14 cellular contexts compared by ENCODE assay signal in the genomic region with DNA sequence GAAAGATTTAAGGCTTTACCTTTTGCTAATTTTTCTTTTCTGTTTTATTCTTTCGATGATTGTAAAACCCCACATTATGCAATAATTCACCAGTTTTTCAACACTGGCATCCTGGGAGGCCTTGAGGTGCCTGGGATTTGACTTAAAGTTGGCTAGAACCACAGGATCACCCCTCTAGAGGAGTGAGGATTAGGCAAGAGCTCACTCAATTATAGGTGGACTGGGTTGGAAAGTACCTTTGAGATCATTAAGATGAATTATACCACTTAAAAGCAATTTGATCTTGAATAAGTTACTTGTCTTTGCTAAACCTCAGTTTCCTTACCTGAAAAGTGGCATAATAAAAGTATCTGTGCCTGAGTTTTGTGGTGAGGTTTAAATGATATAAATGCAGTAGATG.
A peak's percentile ranks its signal among the peaks of the same experiment; 100 is the strongest.
DNase-seq lines count a peak whose midpoint lies in the region; ATAC-seq and TF ChIP-seq lines count a peak whose summit lies in the region.
"Had no signal": no experiment of that assay in that cellular context is flagged by ENCODE, and none has a peak within 500 bp of the region (broad histone marks: within the 10 kb centered on the region; RNA-seq: fewer than 3 reads in every experiment).

No MANE protein-coding gene starts in this region.

- no peak overlapping the region for H3K27ac Mint-ChIP-seq in naive thymus-derived CD4-positive, alpha-beta T cell
- H3K27ac Mint-ChIP-seq: HFFc6 had no signal

- no peak overlapping the region for H3K4me2 ChIP-seq in Loucy (ENCODE audit: low read depth, low read length, poor library complexity, severe bottlenecking)

- TF ChIP-seq CTCF in Loucy (conservative IDR thresholded peaks at IDR 0.05; ENCODE audit: low read length), result no peak

- H3K79me2 ChIP-seq in Loucy (ENCODE audit: insufficient read depth, low read length), result no peaks in the 10 kb centered on the region

- H3K9me3 ChIP-seq in Loucy (ENCODE audit: insufficient read depth, low read depth, low read length) (no peaks in the 10 kb centered on the region), SK-N-MC (ENCODE audit: low read depth, low read length) (no peaks in the 10 kb centered on the region), subcutaneous abdominal adipose tissue (ENCODE audit: control insufficient read depth in 5 of 5, low read length in 5 of 5) (no peaks in the 10 kb centered on the region)
- no peaks in the 10 kb centered on the region for H3K9me3 ChIP-seq in naive thymus-derived CD4-positive, alpha-beta T cell (ENCODE audit: control insufficient read depth in 2 of 3, low read length in 3 of 3)
- H3K9me3 ChIP-seq: HAP-1 had no signal

- peaks cover 0 to 35% (median 0%) of the 10 kb centered on the region in 5 donors for H3K27me3 Mint-ChIP-seq in naive thymus-derived CD4-positive, alpha-beta T cell
- H3K27me3 Mint-ChIP-seq: CD4-positive, alpha-beta memory T cell had no signal

- H3K27me3 ChIP-seq in Loucy (ENCODE audit: insufficient read depth, low read length, poor library complexity, severe bottlenecking) (no peaks in the 10 kb centered on the region), subcutaneous abdominal adipose tissue (ENCODE audit: control insufficient read depth in 5 of 5, insufficient read depth in 4 of 5, low read length in 5 of 5) (no peaks in the 10 kb centered on the region)
- no peaks in the 10 kb centered on the region for H3K27me3 ChIP-seq in naive thymus-derived CD4-positive, alpha-beta T cell (ENCODE audit: control insufficient read depth in 2 of 2, insufficient read depth in 2 of 2, low read length in 2 of 2)

- no peak overlapping the region for H3K4me3 Mint-ChIP-seq in naive thymus-derived CD4-positive, alpha-beta T cell
- H3K4me3 Mint-ChIP-seq: CD4-positive, alpha-beta memory T cell; HFFc6 had no signal

- DNase-seq in SK-N-MC (ENCODE audit: low read depth, low spot score) (no peak), mesenteric fat pad (ENCODE audit: low spot score) (no peak)
- no peak for DNase-seq in naive thymus-derived CD4-positive, alpha-beta T cell
- DNase-seq: C1 segment of cervical spinal cord; Calu3; CD4-positive, alpha-beta memory T cell; COR-L47; DND-41; GOT3; HFFc6 had no signal

- no peaks in the 10 kb centered on the region for H3K9me3 Mint-ChIP-seq in naive thymus-derived CD4-positive, alpha-beta T cell
- H3K9me3 Mint-ChIP-seq: CD4-positive, alpha-beta memory T cell; HFFc6 had no signal

- no peaks in the 10 kb centered on the region for H3F3A ChIP-seq in Loucy (ENCODE audit: low read depth)

- H3K36me3 ChIP-seq in Loucy (ENCODE audit: insufficient read depth, low read length) (no peaks in the 10 kb centered on the region), SK-N-MC (ENCODE audit: insufficient read depth, low read length) (no peaks in the 10 kb centered on the region), subcutaneous abdominal adipose tissue (ENCODE audit: control insufficient read depth in 5 of 5, insufficient read depth in 5 of 5, low read length in 5 of 5) (no peaks in the 10 kb centered on the region)
- H3K36me3 ChIP-seq in naive thymus-derived CD4-positive, alpha-beta T cell (ENCODE audit: control insufficient read depth in 2 of 3, insufficient read depth in 3 of 3, low read length in 3 of 3), result no peaks in the 10 kb centered on the region
- H3K36me3 ChIP-seq: HAP-1 had no signal

- H3K9me2 ChIP-seq in Loucy (replicated peaks; ENCODE audit: low read depth, low read length), result no peaks in the 10 kb centered on the region

- 0 out of 2 replicates have a peak overlapping the region, but pooled peaks have one; percentile 13 for H2AFZ ChIP-seq in Loucy (ENCODE audit: low read length)

- H3K36me3 Mint-ChIP-seq in naive thymus-derived CD4-positive, alpha-beta T cell, result no peaks in the 10 kb centered on the region
- H3K36me3 Mint-ChIP-seq: CD4-positive, alpha-beta memory T cell had no signal

- POLR2A ChIA-PET in naive thymus-derived CD4-positive, alpha-beta T cell (lab: Charles Lee), result interaction anchor here (1.6 kb wide), 1 partner anchor 1218 kb away, joined by 4 read pairs; no protein-coding TSS in a partner anchor

- CTCF ChIA-PET in naive thymus-derived CD4-positive, alpha-beta T cell (lab: Charles Lee), result interaction anchor here (12.0 kb wide), 1 partner anchor 1222 kb away, joined by 322 read pairs; no protein-coding TSS in a partner anchor

- peak; percentile 32 for ATAC-seq in naive thymus-derived CD4-positive, alpha-beta T cell
- ATAC-seq in HG02798 (IDR thresholded peaks at IDR 0.05; ENCODE audit: poor library complexity, unreplicated experiment), result no peak

- peaks cover 0 to 26% (median 0%) of the 10 kb centered on the region in 7 donors for H3K4me1 Mint-ChIP-seq in naive thymus-derived CD4-positive, alpha-beta T cell

- H4K20me1 ChIP-seq in Loucy (ENCODE audit: insufficient read depth, low read length, poor library complexity, severe bottlenecking), result no peaks in the 10 kb centered on the region

- intact Hi-C loops in naive thymus-derived CD4-positive, alpha-beta T cell (cut with micrococcal nuclease), result loop anchor here (5.0 to 10.0 kb wide), 4 partner anchors 82 to 984 kb away; no protein-coding TSS in a partner anchor

- peaks cover 34% of the 10 kb centered on the region for H3K4me1 ChIP-seq in Loucy (ENCODE audit: insufficient read depth, low read length, poor library complexity, severe bottlenecking)
- no peaks in the 10 kb centered on the region for H3K4me1 ChIP-seq in naive thymus-derived CD4-positive, alpha-beta T cell (ENCODE audit: control insufficient read depth in 2 of 2, insufficient read depth in 2 of 2, low read length in 2 of 2)
- peaks cover 0 to 29% (median 19%) of the 10 kb centered on the region in 5 donors for H3K4me1 ChIP-seq in subcutaneous abdominal adipose tissue (ENCODE audit: control insufficient read depth in 5 of 5, insufficient read depth in 5 of 5, low read length in 5 of 5)
- H3K4me1 ChIP-seq: HAP-1 had no signal

- H3K9ac ChIP-seq in Loucy (ENCODE audit: low read depth, low read length, poor library complexity, severe bottlenecking) (no peak overlapping the region), SK-N-MC (ENCODE audit: insufficient read length) (no peak overlapping the region), subcutaneous abdominal adipose tissue (ENCODE audit: low read length in 5 of 5) (peak overlapping the region in 1 of 5 donors; percentile 2)

- H3K4me3 ChIP-seq in Loucy (ENCODE audit: low read length, poor library complexity, severe bottlenecking) (no peak overlapping the region), SK-N-MC (no peak overlapping the region), subcutaneous abdominal adipose tissue (ENCODE audit: low read depth in 1 of 5, low read length in 5 of 5) (no peak overlapping the region)
- H3K4me3 ChIP-seq in naive thymus-derived CD4-positive, alpha-beta T cell (ENCODE audit: low read length), result no peak overlapping the region
- H3K4me3 ChIP-seq: HAP-1 had no signal

- H3K27ac ChIP-seq in SK-N-MC (peak overlapping the region; percentile 1; the same call in 1 of the 2 replicates), subcutaneous abdominal adipose tissue (ENCODE audit: low read depth, low read length) (peak overlapping the region; percentile 79)
- H3K27ac ChIP-seq in naive thymus-derived CD4-positive, alpha-beta T cell (ENCODE audit: low read depth, low read length), result no peak overlapping the region
